In the genomic region with DNA sequence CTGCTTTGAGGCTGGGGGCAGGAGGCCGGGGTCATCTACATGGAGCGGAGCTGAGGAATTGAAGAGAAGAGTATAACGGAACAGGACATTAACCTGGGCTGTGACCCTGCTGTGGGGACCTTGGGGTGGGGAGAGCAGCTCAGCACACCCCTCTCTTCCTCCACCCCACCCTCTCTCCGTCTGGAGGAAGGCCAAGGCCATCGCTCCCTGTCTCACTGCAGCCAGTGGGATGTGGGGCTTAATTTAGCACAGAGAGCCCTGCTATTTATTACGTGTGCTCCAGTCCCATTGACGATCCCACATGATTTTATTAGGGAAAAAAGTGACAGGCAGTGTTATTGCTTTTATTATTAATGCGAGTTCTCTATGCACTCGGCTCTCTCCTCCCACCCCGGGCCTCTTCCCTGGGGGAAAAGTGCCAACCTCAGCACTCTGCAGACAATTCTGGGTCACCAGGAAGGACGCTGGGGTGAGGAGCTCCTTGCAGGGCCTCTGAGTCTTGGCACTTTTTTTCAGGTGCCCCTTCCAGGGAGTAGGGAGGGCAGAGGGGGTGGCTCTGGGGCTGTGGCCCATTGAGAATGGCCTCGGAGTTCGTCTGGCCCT, we compare ENCODE assay signal across 19 cellular contexts. TPM values are rescaled to one million over a fixed set of nuclear protein-coding genes. Genes with fewer than 3 reads are reported as not detected.
"Had no signal": no experiment of that assay in that cellular context is flagged by ENCODE, and none has a peak within 500 bp of the region (broad histone marks: within the 10 kb centered on the region; RNA-seq: fewer than 3 reads in every experiment).

No MANE protein-coding gene starts in this region.

- H3K27ac ChIP-seq: cardiac muscle cell, coronary artery, gastrocnemius medialis, thoracic aorta had no signal

- H3K4me1 Mint-ChIP-seq: naive thymus-derived CD8-positive, alpha-beta T cell; stimulated activated naive CD8-positive, alpha-beta T cell treated with anti-CD3 and anti-CD28 coated beads, Interleukin-15, amount 100 ng/mL, for 72 hours had no signal

- H3K9me3 ChIP-seq: gastrocnemius medialis, mucosa of descending colon, thoracic aorta had no signal

- H3K36me3 ChIP-seq: cardiac muscle cell, gastrocnemius medialis, thoracic aorta had no signal

- H3K9me3 Mint-ChIP-seq: naive thymus-derived CD8-positive, alpha-beta T cell; stimulated activated naive CD8-positive, alpha-beta T cell treated with anti-CD3 and anti-CD28 coated beads, Interleukin-15, amount 100 ng/mL, for 72 hours had no signal

- H3K4me3 Mint-ChIP-seq: naive thymus-derived CD8-positive, alpha-beta T cell; stimulated activated naive CD8-positive, alpha-beta T cell treated with anti-CD3 and anti-CD28 coated beads, Interleukin-15, amount 100 ng/mL, for 72 hours had no signal

- H3K4me3 ChIP-seq: cardiac muscle cell, coronary artery, gastrocnemius medialis, lung, mucosa of descending colon, thoracic aorta had no signal

- ATAC-seq: gastrocnemius medialis; mucosa of descending colon; naive thymus-derived CD8-positive, alpha-beta T cell had no signal

- H3K27me3 ChIP-seq: cardiac muscle cell had no signal

- H3K4me1 ChIP-seq: gastrocnemius medialis had no signal

- DNase-seq: activated CD4-positive, alpha-beta T cell treated with anti-CD3 and anti-CD28 coated beads, Interleukin-2, amount 50 U/mL, for 4 hours; activated CD4-positive, CD25-positive, alpha-beta regulatory T cell treated with anti-CD3 and anti-CD28 coated beads, Interleukin-2, amount 50 U/mL, for 72 hours; activated T-cell treated with anti-CD3 and anti-CD28 coated beads, Interleukin-2, amount 50 U/mL, for 48 hours; effector CD4-positive, alpha-beta T cell; gastrocnemius medialis; hippocampal formation; kidney glomerular epithelial cell; mucosa of descending colon; occipital lobe; stimulated activated CD4-positive, alpha-beta T cell treated with anti-CD3 and anti-CD28 coated beads, Interleukin-15, amount 100 ng/mL, for 24 hours; stimulated activated CD4-positive, alpha-beta T cell treated with anti-CD3 and anti-CD28 coated beads, Interleukin-4, amount 100 ng/mL, for 24 hours; stimulated activated naive CD8-positive, alpha-beta T cell treated with anti-CD3 and anti-CD28 coated beads, Interleukin-15, amount 100 ng/mL, for 72 hours; T-helper 9 cell had no signal

- H3K27me3 Mint-ChIP-seq: stimulated activated naive CD8-positive, alpha-beta T cell treated with anti-CD3 and anti-CD28 coated beads, Interleukin-15, amount 100 ng/mL, for 72 hours had no signal

- H3K36me3 Mint-ChIP-seq: naive thymus-derived CD8-positive, alpha-beta T cell had no signal

- H3K27ac Mint-ChIP-seq: stimulated activated naive CD8-positive, alpha-beta T cell treated with anti-CD3 and anti-CD28 coated beads, Interleukin-15, amount 100 ng/mL, for 72 hours had no signal

RNA-seq across cellular contexts. Expression of a gene that starts 57.2 kb away (rescaled TPM):
- total RNA-seq: gastrocnemius medialis, skeletal muscle tissue had no signal
- polyA plus RNA-seq: naive thymus-derived CD8-positive, alpha-beta T cell had no signal
